In the genomic region with DNA sequence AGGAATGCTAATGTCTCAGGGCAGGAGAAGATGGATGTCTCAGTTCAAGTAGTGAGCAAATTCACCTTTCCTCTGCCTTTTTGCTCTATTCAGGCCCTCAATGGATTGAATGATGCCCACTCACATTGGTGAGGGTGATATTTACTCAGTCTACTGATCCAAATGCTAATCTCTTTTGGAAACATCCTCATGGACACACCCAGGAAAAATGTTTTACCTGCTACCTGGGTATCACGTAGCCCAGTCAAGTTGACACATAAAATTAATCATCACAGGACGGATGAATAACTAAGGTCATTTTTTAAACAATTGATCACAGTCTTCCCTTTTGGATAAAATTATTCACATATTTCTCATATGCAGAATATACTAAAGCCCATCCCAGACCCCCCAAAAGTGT, we compare ENCODE assay signal across 23 cellular contexts.
A peak's percentile ranks its signal among the peaks of the same experiment; 100 is the strongest.
DNase-seq lines count a peak whose midpoint lies in the region; FAIRE-seq and TF ChIP-seq lines count a peak whose summit lies in the region.
"Had no signal": no experiment of that assay in that cellular context is flagged by ENCODE, and none has a peak within 500 bp of the region (broad histone marks: within the 10 kb centered on the region; RNA-seq: fewer than 3 reads in every experiment).

No MANE protein-coding gene starts in this region.

- H3K27ac ChIP-seq in esophagus (ENCODE audit: low read depth in 2 of 2, low read length in 1 of 2) (peak overlapping the region; percentile 54 to 79), skeletal muscle tissue (ENCODE audit: low read depth, low read length) (peak overlapping the region; percentile 83)
- H3K27ac ChIP-seq: A549; BLaER1 treated with 17β-estradiol and CSF1 and Interleukin-3, amounts not matched to agents 10 nM and 100 nM had no signal

- H3K4me1 ChIP-seq in esophagus (ENCODE audit: control insufficient read depth in 2 of 2, insufficient read depth in 2 of 2, low read length in 1 of 2) (peaks cover 0 to 3% of the 10 kb centered on the region in 2 donors), skeletal muscle tissue (ENCODE audit: control insufficient read depth in 3 of 3, insufficient read depth in 3 of 3, low read length in 3 of 3) (peaks cover 11 to 28% (median 17%) of the 10 kb centered on the region in 3 donors)
- H3K4me1 ChIP-seq: A549, BE2C had no signal

- H3K4me3 ChIP-seq in bronchial epithelial cell (ENCODE audit: low read depth, low read length) (no peak overlapping the region), esophagus (ENCODE audit: low read depth in 1 of 2, low read length in 2 of 2) (no peak overlapping the region), skeletal muscle tissue (ENCODE audit: low read length in 3 of 3) (no peak overlapping the region)
- H3K4me3 ChIP-seq: A549; BLaER1 treated with 17β-estradiol and CSF1 and Interleukin-3, amounts not matched to agents 10 nM and 100 nM; GM12878; GM23338 had no signal

- H3K9me3 ChIP-seq in esophagus (ENCODE audit: control insufficient read depth in 2 of 2, insufficient read depth in 1 of 2, low read depth in 1 of 2, low read length in 1 of 2): no peaks in the 10 kb centered on the region
- no peaks in the 10 kb centered on the region for H3K9me3 ChIP-seq in skeletal muscle tissue (ENCODE audit: control insufficient read depth in 3 of 3, low read length in 3 of 3)
- H3K9me3 ChIP-seq: A549, BE2C had no signal

- H3K36me3 ChIP-seq in bronchial epithelial cell (ENCODE audit: control insufficient read depth, insufficient read depth, low read length) (no peaks in the 10 kb centered on the region), esophagus (ENCODE audit: control insufficient read depth in 2 of 2, insufficient read depth in 2 of 2, low read length in 1 of 2) (no peaks in the 10 kb centered on the region), skeletal muscle tissue (ENCODE audit: control insufficient read depth in 3 of 3, insufficient read depth in 3 of 3, low read length in 3 of 3) (no peaks in the 10 kb centered on the region)
- H3K36me3 ChIP-seq: BE2C had no signal

- DNase-seq in bronchial epithelial cell (ENCODE audit: low read depth) (peak; percentile 86), UCSD-AML1 (lab: John Stamatoyannopoulos, UW; ENCODE audit: unreplicated experiment) (no peak), NCI-H82 (lab: John Stamatoyannopoulos, UW) (no peak), NCI-H187 (lab: John Stamatoyannopoulos, UW) (no peak)
- DNase-seq: 8988T; ACHN; AML-193; BE2C; CD4-positive, alpha-beta T cell; CD8-positive, alpha-beta memory T cell; DMS 273 treated with DMSO at 0.1 percent for 48 hours; DMS79; EL; GDM1; H9 had no signal

- no peaks in the 10 kb centered on the region for H3K27me3 ChIP-seq in bronchial epithelial cell (ENCODE audit: control insufficient read depth, insufficient read depth, low read length)
- H3K27me3 ChIP-seq in esophagus (ENCODE audit: control insufficient read depth in 1 of 2, insufficient read depth in 2 of 2, low read length in 2 of 2): no peaks in the 10 kb centered on the region
- no peaks in the 10 kb centered on the region for H3K27me3 ChIP-seq in skeletal muscle tissue (ENCODE audit: control insufficient read depth in 3 of 3, insufficient read depth in 3 of 3, low read length in 3 of 3)
- H3K27me3 ChIP-seq: BE2C; BLaER1 treated with 17β-estradiol and CSF1 and Interleukin-3, amounts not matched to agents 10 nM and 100 nM had no signal

- no peak overlapping the region for H3K9ac ChIP-seq in skeletal muscle tissue (ENCODE audit: low read depth in 1 of 3, low read length in 3 of 3)
- H3K9ac ChIP-seq: BLaER1 treated with 17β-estradiol and CSF1 and Interleukin-3, amounts not matched to agents 10 nM and 100 nM had no signal

- WGBS in esophagus, 2 donors: 67 to 82% methylated on average over 2 of the region's 2 CpGs

- no peak for FAIRE-seq in bronchial epithelial cell (lab: Jason Lieb, UNC)
- FAIRE-seq: A549, D721Med, GM12878, GM19239 had no signal

- no peak for TF ChIP-seq CTCF in bronchial epithelial cell (IDR thresholded peaks at IDR 0.05; ENCODE audit: insufficient read depth, low read length, severe bottlenecking)
